28 cellular contexts compared by ENCODE assay signal in genomic region chr9:137140151-137141012, GRCh38. TPM values are rescaled to one million over a fixed set of nuclear protein-coding genes. Genes with fewer than 3 reads are reported as not detected.
DNase-seq lines count a peak whose midpoint lies in the region; ATAC-seq and TF ChIP-seq lines count a peak whose summit lies in the region.
"Had no signal": no experiment of that assay in that cellular context is flagged by ENCODE, and none has a peak within 500 bp of the region (broad histone marks: within the 10 kb centered on the region; RNA-seq: fewer than 3 reads in every experiment).

No MANE protein-coding gene starts in this region.

- no peaks in the 10 kb centered on the region for H3K4me1 Mint-ChIP-seq in Caco-2 (ENCODE audit: low read depth, unreplicated experiment)
- H3K4me1 Mint-ChIP-seq: central memory CD8-positive, alpha-beta T cell had no signal

- H3K36me3 ChIP-seq in heart left ventricle: no peaks in the 10 kb centered on the region
- no peaks in the 10 kb centered on the region for H3K36me3 ChIP-seq in upper lobe of right lung
- H3K36me3 ChIP-seq in Caco-2 (ENCODE audit: control insufficient read depth, insufficient read depth, low read length): no peaks in the 10 kb centered on the region
- no peaks in the 10 kb centered on the region for H3K36me3 ChIP-seq in breast epithelium
- H3K36me3 ChIP-seq: BLaER1 treated with 17β-estradiol and CSF1 and Interleukin-3, amounts not matched to agents 10 nM and 100 nM; neutrophil; SJSA1 had no signal

- H3K27ac ChIP-seq in right cardiac atrium (ENCODE audit: low read length) (no peak overlapping the region), heart left ventricle (no peak overlapping the region), upper lobe of right lung (no peak overlapping the region), breast epithelium (no peak overlapping the region)
- H3K27ac ChIP-seq: BLaER1 treated with 17β-estradiol and CSF1 and Interleukin-3, amounts not matched to agents 10 nM and 100 nM; GM23248; HL-60; neutrophil; PC-9; SJSA1 had no signal

- H3K4me3 Mint-ChIP-seq in Caco-2 (ENCODE audit: unreplicated experiment): no peak overlapping the region
- H3K4me3 Mint-ChIP-seq: central memory CD8-positive, alpha-beta T cell; T-helper 1 cell treated with Interleukin-12 subunit alpha and Interleukin-12 subunit beta and Interleukin-4 antibody, amounts not matched to agents 30 μg/mL and 1 μg/mL, for 36 hours had no signal

- H3K4me1 ChIP-seq in right cardiac atrium (ENCODE audit: control insufficient read depth, insufficient read depth, low read length) (no peaks in the 10 kb centered on the region), heart left ventricle (peaks cover 0 to 14% (median 1%) of the 10 kb centered on the region in 12 donors), upper lobe of right lung (no peaks in the 10 kb centered on the region), Caco-2 (peaks cover 10% of the 10 kb centered on the region; the same call in 1 of the 2 replicates), breast epithelium (no peaks in the 10 kb centered on the region)

- no peaks in the 10 kb centered on the region for H3K9me3 Mint-ChIP-seq in Caco-2 (ENCODE audit: unreplicated experiment)
- H3K9me3 Mint-ChIP-seq: central memory CD8-positive, alpha-beta T cell; T-helper 1 cell treated with Interleukin-12 subunit alpha and Interleukin-12 subunit beta and Interleukin-4 antibody, amounts not matched to agents 30 μg/mL and 1 μg/mL, for 36 hours had no signal

- no peak overlapping the region for H3K27ac Mint-ChIP-seq in Caco-2 (ENCODE audit: unreplicated experiment)
- H3K27ac Mint-ChIP-seq: T-helper 1 cell treated with Interleukin-12 subunit alpha and Interleukin-12 subunit beta and Interleukin-4 antibody, amounts not matched to agents 30 μg/mL and 1 μg/mL, for 36 hours had no signal

- intact Hi-C loops in right cardiac atrium (cut with DNase I) (no loop called here), heart left ventricle (cut with DNase I) (loop anchor here in 1 of 10 donors (10.0 kb wide), 1 partner anchor 364 kb away; no protein-coding TSS in a partner anchor), upper lobe of right lung (cut with DNase I) (no loop called here), Caco-2 (cut with micrococcal nuclease; ENCODE audit: unreplicated experiment) (loop anchor here (5.0 kb wide), 1 partner anchor 498 kb away; no protein-coding TSS in a partner anchor), breast epithelium (cut with DNase I; ENCODE audit: low total_unique reads) (no loop called here)

- DNase-seq in right cardiac atrium (peak in 2 of 3 donors; percentile 30 to 44), heart left ventricle (no peak), anterior cingulate cortex (lab: John Stamatoyannopoulos, UW) (peak in 39 of 58 donors; percentile 23 to 82 (median 53)), middle frontal gyrus (ENCODE audit: extremely low spot score, low spot score) (peak; percentile 65), upper lobe of right lung (peak; percentile 46), Caco-2 (no peak), breast epithelium (ENCODE audit: low spot score in 2 of 2) (no peak)
- no peak for DNase-seq in activated CD4-positive, alpha-beta T cell treated with anti-CD3 and anti-CD28 coated beads for 48 hours
- DNase-seq: activated gamma-delta T cell treated with Interleukin-2 at 50 U/mL for 16 hours; Calu3; erythroblast; foreskin fibroblast; GM23248; islet precursor cell; NCI-H1105 treated with DMSO at 0.1 percent for 48 hours; NCI-H446 treated with DMSO at 0.1 percent for 48 hours; PC-9; stimulated activated CD4-positive, alpha-beta T cell treated with anti-CD3 and anti-CD28 coated beads, Interleukin-15, amount 100 ng/mL, for 24 hours had no signal

- ATAC-seq in right cardiac atrium (no peak), heart left ventricle (no peak), upper lobe of right lung (no peak)

- TF ChIP-seq POLR2A in heart left ventricle (IDR thresholded peaks at IDR 0.05) (no peak), breast epithelium (IDR thresholded peaks at IDR 0.05) (no peak)

- POLR2A ChIA-PET in Caco-2 (lab: Charles Lee): no interaction called here

- no peaks in the 10 kb centered on the region for H3K27me3 ChIP-seq in right cardiac atrium (ENCODE audit: control insufficient read depth, insufficient read depth)
- H3K27me3 ChIP-seq in heart left ventricle: peaks cover 24 to 89% (median 76%) of the 10 kb centered on the region in 9 donors
- peaks cover 76% of the 10 kb centered on the region for H3K27me3 ChIP-seq in upper lobe of right lung
- no peaks in the 10 kb centered on the region for H3K27me3 ChIP-seq in Caco-2 (replicated peaks; ENCODE audit: control insufficient read depth, insufficient read depth, low read length)
- H3K27me3 ChIP-seq in breast epithelium: peaks cover 6 to 85% of the 10 kb centered on the region in 2 donors

- H3K9me3 ChIP-seq in right cardiac atrium (ENCODE audit: control insufficient read depth, low read length) (no peaks in the 10 kb centered on the region), heart left ventricle (no peaks in the 10 kb centered on the region), upper lobe of right lung (no peaks in the 10 kb centered on the region), Caco-2 (no peaks in the 10 kb centered on the region), breast epithelium (no peaks in the 10 kb centered on the region)
- H3K9me3 ChIP-seq: neutrophil, SJSA1 had no signal

- H3K27me3 Mint-ChIP-seq in Caco-2 (ENCODE audit: insufficient read depth, unreplicated experiment): peaks cover 9% of the 10 kb centered on the region

- H3K4me3 ChIP-seq in right cardiac atrium (ENCODE audit: low read length) (no peak overlapping the region), heart left ventricle (no peak overlapping the region), upper lobe of right lung (no peak overlapping the region), Caco-2 (ENCODE audit: low read depth, low read length) (no peak overlapping the region), breast epithelium (no peak overlapping the region)
- H3K4me3 ChIP-seq: BLaER1 treated with 17β-estradiol and CSF1 and Interleukin-3, amounts not matched to agents 10 nM and 100 nM; GM23248; PC-9; SJSA1 had no signal

- H3K36me3 Mint-ChIP-seq in Caco-2 (ENCODE audit: insufficient read depth, unreplicated experiment): peaks cover 6% of the 10 kb centered on the region

- WGBS in right cardiac atrium: 58% methylated on average over 26 of the region's 26 CpGs
- WGBS in heart left ventricle, 4 donors: 53 to 72% (median 58%) methylated on average over 14 to 26 of the region's 26 CpGs

- TF ChIP-seq CTCF in heart left ventricle (IDR thresholded peaks at IDR 0.05) (no peak), upper lobe of right lung (IDR thresholded peaks at IDR 0.05) (no peak), Caco-2 (IDR thresholded peaks at IDR 0.05; ENCODE audit: insufficient read depth in 1 of 2, low read depth in 1 of 2, low read length in 1 of 2, severe bottlenecking in 1 of 2, unreplicated experiment in 1 of 2) (no peak), breast epithelium (IDR thresholded peaks at IDR 0.05) (no peak)

- no TSS peak for BruUV-seq in Caco-2 (replicated peaks; lab: Mats Ljungman, UMichigan)

- CTCF ChIA-PET in Caco-2 (lab: Charles Lee): interaction anchor here (0.6 to 0.7 kb wide), 2 partner anchors 22 to 42 kb away, joined by 3 to 7 read pairs; no protein-coding TSS in a partner anchor

RNA-seq across cellular contexts. Expression of gene GRIN1, which starts 1.4 kb away (rescaled TPM):
- total RNA-seq in right cardiac atrium (under 1 TPM in 1 of 4 donors, not detected in 3; 0.08 TPM), heart left ventricle (not detected), upper lobe of right lung (0.64 TPM), Caco-2 (2022) (1.9 and 3.7 TPM in 2 replicates), breast epithelium (1 to 10 TPM in 2 of 3 donors, not detected in 1; 1.3 to 1.9 TPM)
- polyA plus RNA-seq in right cardiac atrium (0.09 TPM), heart left ventricle (under 1 TPM in 1 of 2 donors, not detected in 1; 0.10 TPM)
- total RNA-seq: PC-9, SJSA1 had no signal
- polyA plus RNA-seq: GM23248 had no signal

RNA-seq across cellular contexts. Expression of gene DPP7, which starts 25.8 kb away (rescaled TPM):
- total RNA-seq in right cardiac atrium (100 to 1,000 TPM; 211 to 288 (median 239) TPM), heart left ventricle (100 to 1,000 TPM in 8 of 9 donors, 10 to 100 TPM in 1; 96.6 to 137 (median 119) TPM), upper lobe of right lung (183 TPM), Caco-2 (2022) (230 and 247 TPM in 2 replicates), breast epithelium (100 to 1,000 TPM; 115 to 137 (median 132) TPM)
- polyA plus RNA-seq in right cardiac atrium (252 TPM), heart left ventricle (100 to 1,000 TPM; 112 to 260 TPM)

RNA-seq across cellular contexts. Expression of gene LRRC26, which starts 29.5 kb away (rescaled TPM):
- total RNA-seq in right cardiac atrium (not detected), heart left ventricle (not detected), upper lobe of right lung (not detected), Caco-2 (2022) (2.9 and 3.0 TPM in 2 replicates), breast epithelium (1 to 10 TPM in 2 of 3 donors, not detected in 1; 7.8 to 9.2 TPM)
- polyA plus RNA-seq in right cardiac atrium (not detected), heart left ventricle (not detected)
- total RNA-seq: A673, GM23248, SJSA1, urinary bladder had no signal
- polyA plus RNA-seq: GM23248, urinary bladder had no signal

RNA-seq across cellular contexts. Expression of gene TMEM210, which starts 31.5 kb away (rescaled TPM):
- total RNA-seq in right cardiac atrium: not detected
- polyA plus RNA-seq in right cardiac atrium: not detected
- total RNA-seq in heart left ventricle: not detected
- polyA plus RNA-seq in heart left ventricle: not detected
- not detected for total RNA-seq in upper lobe of right lung
- 0.70 TPM in 1 of 2 replicates, not detected in the other for total RNA-seq in Caco-2 (2022)
- total RNA-seq in breast epithelium: not detected
- total RNA-seq: A673, Calu3, GM23248, lower leg skin, mucosa of gallbladder, SJSA1, urinary bladder had no signal
- polyA plus RNA-seq: GM23248, urinary bladder had no signal

RNA-seq across cellular contexts. Expression of gene ANAPC2, which starts 48.0 kb away (rescaled TPM):
- total RNA-seq in right cardiac atrium: 10 to 100 TPM; 31.9 to 45.7 (median 37.4) TPM
- 26.6 TPM for polyA plus RNA-seq in right cardiac atrium
- total RNA-seq in heart left ventricle: 10 to 100 TPM; 14.3 to 35.9 (median 28.9) TPM
- 10 to 100 TPM; 26.6 to 33.4 TPM for polyA plus RNA-seq in heart left ventricle
- 51.4 TPM for total RNA-seq in upper lobe of right lung
- total RNA-seq in Caco-2 (2022): 66.8 and 67.5 TPM in 2 replicates
- total RNA-seq in breast epithelium: 10 to 100 TPM; 32.0 to 35.7 (median 32.9) TPM

Comparison
In these comparisons a context has a peak if more than half of its experiments do, and no peak if none do; other contexts are left out.
1. DNase-seq: peak in right cardiac atrium (2 of 3), anterior cingulate cortex (39 of 58), middle frontal gyrus (single experiment) and upper lobe of right lung (single experiment); none in heart left ventricle (0 of 5), Caco-2 (0 of 2), activated CD4-positive, alpha-beta T cell treated with anti-CD3 and anti-CD28 coated beads for 48 hours (single experiment) and breast epithelium (0 of 2).